Comparison of ENCODE assay signal across 22 cellular contexts in genomic region chr5:139524932-139525585, GRCh38. TPM values are rescaled to one million over a fixed set of nuclear protein-coding genes. Genes with fewer than 3 reads are reported as not detected.
DNase-seq lines count a peak whose midpoint lies in the region; ATAC-seq and TF ChIP-seq lines count a peak whose summit lies in the region.
"Had no signal": no experiment of that assay in that cellular context is flagged by ENCODE, and none has a peak within 500 bp of the region (broad histone marks: within the 10 kb centered on the region; RNA-seq: fewer than 3 reads in every experiment).

No MANE protein-coding gene starts in this region.

- H3K9ac ChIP-seq in endodermal cell (ENCODE audit: extremely low read depth, low read length, poor library complexity, severe bottlenecking) = no peak overlapping the region

- peaks cover 34% of the 10 kb centered on the region for H3K4me1 Mint-ChIP-seq in endodermal cell
- peaks cover 41% of the 10 kb centered on the region for H3K4me1 Mint-ChIP-seq in stimulated activated memory B cell treated with anti-CD40 and anti-IgM and Interleukin-4, amounts not matched to agents 10 μg/mL and 1 μg/mL and 100 μg/mL, for 72 hours
- H3K4me1 Mint-ChIP-seq: activated CD4-positive, alpha-beta T cell treated with anti-CD3 and anti-CD28 coated beads for 36 hours; CD4-positive, alpha-beta memory T cell had no signal

- no peak overlapping the region for H3K27ac ChIP-seq in endodermal cell (ENCODE audit: low read depth, low read length)
- H3K27ac ChIP-seq: 22Rv1, adrenal gland, esophagus muscularis mucosa, neutrophil, suprapubic skin had no signal

- WGBS in endodermal cell (ENCODE audit: insufficient coverage in 1 of 2, insufficient read length in 1 of 2), 2 experiments = 52 to 62% methylated on average over 2 of the region's 2 CpGs

- no peaks in the 10 kb centered on the region for H3K36me3 ChIP-seq in endodermal cell (ENCODE audit: control insufficient read depth, insufficient read depth, low read length)
- H3K36me3 ChIP-seq: adrenal gland, esophagus muscularis mucosa, neutrophil, suprapubic skin had no signal

- H3K27me3 Mint-ChIP-seq in endodermal cell (ENCODE audit: insufficient read depth) = peaks cover 3% of the 10 kb centered on the region
- H3K27me3 Mint-ChIP-seq in stimulated activated memory B cell treated with anti-CD40 and anti-IgM and Interleukin-4, amounts not matched to agents 10 μg/mL and 1 μg/mL and 100 μg/mL, for 72 hours = no peaks in the 10 kb centered on the region
- H3K27me3 Mint-ChIP-seq: activated CD4-positive, alpha-beta T cell treated with anti-CD3 and anti-CD28 coated beads for 36 hours; CD4-positive, alpha-beta memory T cell had no signal

- no peaks in the 10 kb centered on the region for H3K9me3 ChIP-seq in endodermal cell (ENCODE audit: control insufficient read depth, low read length)
- H3K9me3 ChIP-seq: adrenal gland, esophagus muscularis mucosa, neutrophil, suprapubic skin had no signal

- peak; percentile 10 for DNase-seq in NCI-H1436 treated with DMSO at 0.1 percent for 48 hours (lab: John Stamatoyannopoulos, UW)
- no peak for DNase-seq in NCI-H1436 (lab: John Stamatoyannopoulos, UW)
- DNase-seq in endodermal cell = no peak
- no peak for DNase-seq in T-helper 9 cell
- no peak for DNase-seq in amniotic stem cell (lab: John Stamatoyannopoulos, UW)
- DNase-seq: activated CD4-positive, alpha-beta T cell treated with anti-CD3 and anti-CD28 coated beads for 36 hours; activated T-cell treated with anti-CD3 and anti-CD28 coated beads, Interleukin-2, amount 50 U/mL, for 4 hours; adrenal gland; CD4-positive, alpha-beta memory T cell; hypothalamus; MV-4-11; NCI-H446; small intestine; T-helper 1 cell had no signal

- ATAC-seq in HG02840 (IDR thresholded peaks at IDR 0.05; ENCODE audit: low FRiP score, unreplicated experiment) (peak; percentile 33), GM21576 (IDR thresholded peaks at IDR 0.05; ENCODE audit: unreplicated experiment) (no peak)
- peak; percentile 71 for ATAC-seq in stimulated activated memory B cell treated with anti-CD40 and anti-IgM and Interleukin-4, amounts not matched to agents 10 μg/mL and 1 μg/mL and 100 μg/mL, for 72 hours
- ATAC-seq: activated CD4-positive, alpha-beta T cell treated with anti-CD3 and anti-CD28 coated beads for 36 hours; activated T-cell treated with anti-CD3 and anti-CD28 coated beads, Interleukin-2, amount 50 U/mL, for 4 hours had no signal

- peak overlapping the region; percentile 41 for H3K27ac Mint-ChIP-seq in endodermal cell
- peak overlapping the region; percentile 91 for H3K27ac Mint-ChIP-seq in stimulated activated memory B cell treated with anti-CD40 and anti-IgM and Interleukin-4, amounts not matched to agents 10 μg/mL and 1 μg/mL and 100 μg/mL, for 72 hours
- H3K27ac Mint-ChIP-seq: activated CD4-positive, alpha-beta T cell treated with anti-CD3 and anti-CD28 coated beads for 36 hours had no signal

- H3K9me3 Mint-ChIP-seq in endodermal cell = peaks cover 3% of the 10 kb centered on the region
- H3K9me3 Mint-ChIP-seq in stimulated activated memory B cell treated with anti-CD40 and anti-IgM and Interleukin-4, amounts not matched to agents 10 μg/mL and 1 μg/mL and 100 μg/mL, for 72 hours = no peaks in the 10 kb centered on the region
- H3K9me3 Mint-ChIP-seq: activated T-cell treated with anti-CD3 and anti-CD28 coated beads, Interleukin-2, amount 50 U/mL, for 4 hours had no signal

- H3K36me3 Mint-ChIP-seq in endodermal cell (ENCODE audit: low read depth) = no peaks in the 10 kb centered on the region
- H3K36me3 Mint-ChIP-seq in stimulated activated memory B cell treated with anti-CD40 and anti-IgM and Interleukin-4, amounts not matched to agents 10 μg/mL and 1 μg/mL and 100 μg/mL, for 72 hours = no peaks in the 10 kb centered on the region
- H3K36me3 Mint-ChIP-seq: CD4-positive, alpha-beta memory T cell had no signal

- H3K4me3 ChIP-seq in endodermal cell (ENCODE audit: low read length) = no peak overlapping the region
- H3K4me3 ChIP-seq: adrenal gland, esophagus muscularis mucosa, suprapubic skin had no signal

- H3K4me3 Mint-ChIP-seq in endodermal cell = no peak overlapping the region
- H3K4me3 Mint-ChIP-seq in stimulated activated memory B cell treated with anti-CD40 and anti-IgM and Interleukin-4, amounts not matched to agents 10 μg/mL and 1 μg/mL and 100 μg/mL, for 72 hours = no peak overlapping the region
- H3K4me3 Mint-ChIP-seq: activated CD4-positive, alpha-beta T cell treated with anti-CD3 and anti-CD28 coated beads for 36 hours; activated T-cell treated with anti-CD3 and anti-CD28 coated beads, Interleukin-2, amount 50 U/mL, for 4 hours; CD4-positive, alpha-beta memory T cell had no signal

- no peak for TF ChIP-seq CTCF in endodermal cell (conservative IDR thresholded peaks at IDR 0.05)

- no peaks in the 10 kb centered on the region for H3K27me3 ChIP-seq in endodermal cell (ENCODE audit: control insufficient read depth, insufficient read depth, low read length, poor library complexity, severe bottlenecking)
- H3K27me3 ChIP-seq: adrenal gland, esophagus muscularis mucosa, neutrophil, suprapubic skin had no signal

- H3K4me1 ChIP-seq in endodermal cell (ENCODE audit: control insufficient read depth, insufficient read depth, low read length) = no peaks in the 10 kb centered on the region
- H3K4me1 ChIP-seq: adrenal gland, esophagus muscularis mucosa, suprapubic skin had no signal

RNA-seq across cellular contexts. Expression of gene UBE2D2, which starts 36.1 kb away (rescaled TPM):
- 100 to 1,000 TPM; 172 to 202 TPM for total RNA-seq in endodermal cell
- 211 TPM for polyA plus RNA-seq in endodermal cell (2013, experiment 1 of 2)
- 191 TPM for polyA plus RNA-seq in endodermal cell (2013, experiment 2 of 2)

RNA-seq across cellular contexts. Expression of gene STING1, which starts 42.5 kb away (rescaled TPM):
- under 1 TPM in 1 of 2 donors, not detected in 1; 0.20 TPM for total RNA-seq in endodermal cell
- polyA plus RNA-seq in endodermal cell (2013, experiment 1 of 2) = 0.43 TPM
- polyA plus RNA-seq in endodermal cell (2013, experiment 2 of 2) = 0.91 TPM

RNA-seq across cellular contexts. Expression of gene SMIM33, which starts 54.3 kb away (rescaled TPM):
- not detected for total RNA-seq in endodermal cell
- not detected for polyA plus RNA-seq in endodermal cell (2013, experiment 1 of 2)
- not detected for polyA plus RNA-seq in endodermal cell (2013, experiment 2 of 2)
- total RNA-seq: adrenal gland, esophagus muscularis mucosa, lower leg skin, suprapubic skin had no signal
- polyA plus RNA-seq: adrenal gland had no signal
